ENCODE assay signal across 14 cellular contexts in the genomic region with DNA sequence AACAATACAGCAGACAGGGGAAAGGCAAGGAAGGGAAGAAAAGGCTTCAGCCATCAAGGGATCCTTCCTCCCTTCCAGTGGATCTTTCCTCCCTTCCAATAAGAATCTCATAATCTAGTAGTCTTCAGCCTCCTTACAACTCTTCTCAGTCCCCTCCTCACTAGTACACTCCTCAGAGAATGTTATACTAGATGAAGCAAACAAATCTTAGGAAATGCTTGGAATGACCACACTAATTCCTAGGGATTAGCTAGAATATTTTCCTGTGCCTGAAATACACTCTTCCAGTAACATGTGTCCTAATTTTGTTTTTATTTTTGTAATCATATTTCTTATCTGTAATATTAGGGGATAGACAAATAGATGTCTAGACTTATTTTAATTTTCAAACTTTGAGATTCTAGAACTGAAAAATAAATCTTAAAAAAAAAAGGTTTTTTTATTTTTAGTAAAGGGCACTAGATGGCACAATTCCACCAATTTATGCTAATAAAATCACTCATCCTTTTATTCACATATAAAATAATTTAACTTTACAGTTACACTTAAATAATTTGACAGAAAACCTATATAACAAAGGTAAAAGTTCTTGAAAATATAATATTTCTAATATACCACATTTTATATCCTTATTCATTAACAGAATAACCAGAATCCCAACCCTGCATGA. TPM values are rescaled to one million over a fixed set of nuclear protein-coding genes. Genes with fewer than 3 reads are reported as not detected.
A peak's percentile ranks its signal among the peaks of the same experiment; 100 is the strongest.
DNase-seq lines count a peak whose midpoint lies in the region; ATAC-seq, FAIRE-seq and TF ChIP-seq lines count a peak whose summit lies in the region.
"Had no signal": no experiment of that assay in that cellular context is flagged by ENCODE, and none has a peak within 500 bp of the region (broad histone marks: within the 10 kb centered on the region; RNA-seq: fewer than 3 reads in every experiment).

No MANE protein-coding gene starts in this region.

- no peak for TF ChIP-seq EP300 in esophagus muscularis mucosa (IDR thresholded peaks at IDR 0.05)

- peak; percentile 44 for TF ChIP-seq CTCF in CD8-positive, alpha-beta T cell (IDR thresholded peaks at IDR 0.05)
- peak; percentile 52 for TF ChIP-seq CTCF in Loucy (conservative IDR thresholded peaks at IDR 0.05; ENCODE audit: low read length)
- TF ChIP-seq CTCF in bronchial epithelial cell (IDR thresholded peaks at IDR 0.05; ENCODE audit: insufficient read depth, low read length, severe bottlenecking): no peak
- TF ChIP-seq CTCF in esophagus muscularis mucosa (IDR thresholded peaks at IDR 0.05): no peak

- no peak overlapping the region for H3K27ac ChIP-seq in CD8-positive, alpha-beta T cell (ENCODE audit: low read depth, low read length)
- H3K27ac ChIP-seq in esophagus muscularis mucosa (replicated peaks in 1 of 4): no peak overlapping the region
- H3K27ac ChIP-seq: WERI-Rb-1 had no signal

- H2AFZ ChIP-seq in Loucy (ENCODE audit: low read length): no peak overlapping the region

- CTCF ChIA-PET in CD8-positive, alpha-beta T cell (lab: Charles Lee): interaction anchor here (0.6 to 1.6 kb wide), 6 partner anchors 16 to 1368 kb away, joined by 3 to 6 read pairs (median 3); no protein-coding TSS in a partner anchor

- no peaks in the 10 kb centered on the region for H3K79me2 ChIP-seq in Loucy (ENCODE audit: insufficient read depth, low read length)

- DNase-seq in CD8-positive, alpha-beta T cell: no peak
- peak; percentile 17 for DNase-seq in bronchial epithelial cell (ENCODE audit: low read depth)
- DNase-seq in myocyte (ENCODE audit: low read depth): peak; percentile 25
- no peak for DNase-seq in pons (ENCODE audit: low spot score)
- no peak for DNase-seq in esophagus muscularis mucosa (ENCODE audit: extremely low spot score)
- DNase-seq: activated naive CD4-positive, alpha-beta T cell; Karpas-422; mesenchymal stem cell; stimulated activated CD4-positive, alpha-beta T cell treated with anti-CD3 and anti-CD28 coated beads, Interleukin-15, amount 100 ng/mL, for 24 hours; WERI-Rb-1 had no signal

- H3K4me3 Mint-ChIP-seq in CD8-positive, alpha-beta T cell: no peak overlapping the region

- intact Hi-C loops in CD8-positive, alpha-beta T cell (cut with DNase I, micrococcal nuclease): loop anchor here (1.0 to 10.0 kb wide), 6 partner anchors 95 to 1312 kb away; no protein-coding TSS in a partner anchor
- intact Hi-C loops in esophagus muscularis mucosa (cut with DNase I): no loop called here

- no peak overlapping the region for H3K4me2 ChIP-seq in Loucy (ENCODE audit: low read depth, low read length, poor library complexity, severe bottlenecking)

- H3K9ac ChIP-seq in Loucy (ENCODE audit: low read depth, low read length, poor library complexity, severe bottlenecking): no peak overlapping the region

- H3K27ac Mint-ChIP-seq in CD8-positive, alpha-beta T cell: no peak overlapping the region

- no peaks in the 10 kb centered on the region for H3K36me3 Mint-ChIP-seq in CD8-positive, alpha-beta T cell

- H3K9me2 ChIP-seq in Loucy (replicated peaks; ENCODE audit: low read depth, low read length): no peaks in the 10 kb centered on the region

- H3K9me3 ChIP-seq in CD8-positive, alpha-beta T cell (ENCODE audit: low read length): no peaks in the 10 kb centered on the region
- H3K9me3 ChIP-seq in Loucy (ENCODE audit: insufficient read depth, low read depth, low read length): no peaks in the 10 kb centered on the region
- no peaks in the 10 kb centered on the region for H3K9me3 ChIP-seq in esophagus muscularis mucosa

- ATAC-seq in CD8-positive, alpha-beta T cell: no peak
- ATAC-seq in HG03095 (IDR thresholded peaks at IDR 0.05; ENCODE audit: unreplicated experiment) (no peak), GM21576 (IDR thresholded peaks at IDR 0.05; ENCODE audit: unreplicated experiment) (no peak)
- ATAC-seq: esophagus mucosa had no signal

- peaks cover 2% of the 10 kb centered on the region for H3K27me3 Mint-ChIP-seq in CD8-positive, alpha-beta T cell (ENCODE audit: low read depth)

- H3K27me3 ChIP-seq in CD8-positive, alpha-beta T cell (ENCODE audit: insufficient read depth, low read length): no peaks in the 10 kb centered on the region
- H3K27me3 ChIP-seq in Loucy (ENCODE audit: insufficient read depth, low read length, poor library complexity, severe bottlenecking): no peaks in the 10 kb centered on the region
- H3K27me3 ChIP-seq in bronchial epithelial cell (ENCODE audit: control insufficient read depth, insufficient read depth, low read length): no peaks in the 10 kb centered on the region
- peaks cover 0 to 5% (median 0%) of the 10 kb centered on the region in 4 donors for H3K27me3 ChIP-seq in esophagus muscularis mucosa

- no peaks in the 10 kb centered on the region for H3K9me3 Mint-ChIP-seq in CD8-positive, alpha-beta T cell

- H4K20me1 ChIP-seq in Loucy (ENCODE audit: insufficient read depth, low read length, poor library complexity, severe bottlenecking): no peaks in the 10 kb centered on the region

- POLR2A ChIA-PET in CD8-positive, alpha-beta T cell (lab: Charles Lee): no interaction called here

- TF ChIP-seq POLR2A in esophagus muscularis mucosa (IDR thresholded peaks at IDR 0.05; ENCODE audit: low read depth): no peak

- H3K36me3 ChIP-seq in CD8-positive, alpha-beta T cell (ENCODE audit: insufficient read depth, low read length): no peaks in the 10 kb centered on the region
- H3K36me3 ChIP-seq in Loucy (ENCODE audit: insufficient read depth, low read length) (no peaks in the 10 kb centered on the region), bronchial epithelial cell (ENCODE audit: control insufficient read depth, insufficient read depth, low read length) (no peaks in the 10 kb centered on the region), esophagus muscularis mucosa (no peaks in the 10 kb centered on the region)
- H3K36me3 ChIP-seq: WERI-Rb-1 had no signal

- no peak for FAIRE-seq in bronchial epithelial cell (lab: Jason Lieb, UNC)

- H3K4me1 Mint-ChIP-seq in CD8-positive, alpha-beta T cell (ENCODE audit: low read depth): peaks cover 11% of the 10 kb centered on the region

- no peaks in the 10 kb centered on the region for H3F3A ChIP-seq in Loucy (ENCODE audit: low read depth)

- no peaks in the 10 kb centered on the region for H3K4me1 ChIP-seq in CD8-positive, alpha-beta T cell (ENCODE audit: insufficient read depth, low read length)
- H3K4me1 ChIP-seq in Loucy (ENCODE audit: insufficient read depth, low read length, poor library complexity, severe bottlenecking): peaks cover 19% of the 10 kb centered on the region
- no peaks in the 10 kb centered on the region for H3K4me1 ChIP-seq in esophagus muscularis mucosa

- no peak overlapping the region for H3K4me3 ChIP-seq in CD8-positive, alpha-beta T cell (ENCODE audit: low read depth, low read length)
- H3K4me3 ChIP-seq in Loucy (ENCODE audit: low read length, poor library complexity, severe bottlenecking): no peak overlapping the region
- H3K4me3 ChIP-seq in bronchial epithelial cell (ENCODE audit: low read depth, low read length): no peak overlapping the region
- H3K4me3 ChIP-seq in esophagus muscularis mucosa: no peak overlapping the region

RNA-seq across cellular contexts. Expression of a gene that starts 7.0 kb away (rescaled TPM):
- not detected for total RNA-seq in CD8-positive, alpha-beta T cell
- total RNA-seq in bronchial epithelial cell (0.13 TPM in 1 of 2 replicates, not detected in the other), myocyte (not detected in 2 replicates), esophagus muscularis mucosa (under 1 TPM in 2 of 4 donors, not detected in 2; 0.17 to 0.26 TPM)
- not detected for polyA plus RNA-seq in myocyte (2012)

Comparison
In these comparisons a context has a peak if more than half of its experiments do, and no peak if none do; other contexts are left out.
1. DNase-seq: peak in bronchial epithelial cell (single experiment) and myocyte (single experiment); none in CD8-positive, alpha-beta T cell (0 of 7), pons (single experiment) and esophagus muscularis mucosa (single experiment).
2. CTCF ChIP-seq: peak in CD8-positive, alpha-beta T cell (single experiment) and Loucy (single experiment); none in bronchial epithelial cell (single experiment) and esophagus muscularis mucosa (0 of 3).